9 cellular contexts compared by ENCODE assay signal in the genomic region with DNA sequence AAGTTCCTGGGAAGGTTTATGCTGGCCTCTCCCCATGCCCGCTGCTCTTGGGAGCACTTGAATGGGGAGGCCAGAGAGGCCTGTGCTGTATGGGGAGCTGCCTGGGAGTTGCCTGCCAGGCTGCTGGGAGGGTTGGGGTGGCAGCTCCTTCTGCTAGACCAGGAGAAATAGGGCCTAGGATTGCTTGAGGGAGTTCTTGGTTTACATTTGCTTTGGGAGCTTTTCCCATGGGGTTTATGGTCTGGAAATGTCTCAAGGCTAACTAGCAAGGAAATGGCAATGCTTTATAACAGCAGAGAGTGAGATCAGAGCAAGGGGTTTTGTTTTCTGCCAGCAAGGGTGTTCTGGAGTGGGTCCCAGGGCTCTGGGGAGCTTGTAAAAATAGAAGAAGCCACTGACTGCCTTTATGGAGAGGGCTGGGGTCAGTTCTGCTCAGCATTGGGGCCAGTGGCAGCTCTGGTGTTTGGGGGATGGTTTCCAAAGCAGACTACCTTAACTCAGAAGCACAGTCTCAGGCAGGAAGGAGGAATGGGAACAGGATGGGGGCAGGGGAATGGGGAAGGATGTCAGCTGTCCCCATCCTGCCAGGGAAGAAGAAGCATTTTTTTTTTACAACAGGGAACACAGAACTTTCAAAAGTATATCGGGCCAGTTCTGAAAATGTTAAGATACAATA. TPM values are rescaled to one million over a fixed set of nuclear protein-coding genes. Genes with fewer than 3 reads are reported as not detected.
DNase-seq lines count a peak whose midpoint lies in the region; ATAC-seq and TF ChIP-seq lines count a peak whose summit lies in the region.
"Had no signal": no experiment of that assay in that cellular context is flagged by ENCODE, and none has a peak within 500 bp of the region (broad histone marks: within the 10 kb centered on the region; RNA-seq: fewer than 3 reads in every experiment).

No MANE protein-coding gene starts in this region.

- no peak for TF ChIP-seq EP300 in gastroesophageal sphincter (IDR thresholded peaks at IDR 0.05)

- TF ChIP-seq POLR2A in breast epithelium (IDR thresholded peaks at IDR 0.05) = no peak
- TF ChIP-seq POLR2A in gastroesophageal sphincter (IDR thresholded peaks at IDR 0.05) = no peak

- POLR2A ChIA-PET in MCF 10A (lab: Yijun Ruan, JAX) = interaction anchor here (0.7 to 0.9 kb wide), 2 partner anchors 15 to 16 kb away, joined by 3 to 4 read pairs; no protein-coding TSS in a partner anchor

- no peaks in the 10 kb centered on the region for H3K36me3 Mint-ChIP-seq in MCF 10A (ENCODE audit: insufficient read depth, unreplicated experiment)

- H3K27ac ChIP-seq in breast epithelium (peak overlapping the region; percentile 37 to 82), gastroesophageal sphincter (peak overlapping the region; percentile 82 to 90 (median 88)), osteoblast (ENCODE audit: low read depth, low read length) (peak overlapping the region; percentile 21), aorta (ENCODE audit: low read depth in 1 of 2, low read length in 2 of 2) (peak overlapping the region; percentile 59 to 80), Karpas-422 (ENCODE audit: low read length) (no peak overlapping the region)

- TF ChIP-seq CTCF in breast epithelium (IDR thresholded peaks at IDR 0.05) (no peak), MCF 10A (IDR thresholded peaks at IDR 0.05; ENCODE audit: unreplicated experiment) (no peak), gastroesophageal sphincter (IDR thresholded peaks at IDR 0.05) (no peak), osteoblast (IDR thresholded peaks at IDR 0.05; ENCODE audit: extremely low read depth, low read depth, low read length) (no peak)

- no TSS peak for BruUV-seq in MCF 10A (replicated peaks; lab: Mats Ljungman, UMichigan)

- H3K4me2 ChIP-seq in osteoblast (ENCODE audit: insufficient read depth, low read length) = peak overlapping the region; percentile 1
- H3K4me2 ChIP-seq in Karpas-422 (ENCODE audit: low read depth, low read length, poor library complexity, severe bottlenecking) = no peak overlapping the region

- CTCF ChIA-PET in MCF 10A (lab: Yijun Ruan, JAX) = interaction anchor here (0.6 kb wide), 1 partner anchor 28 kb away, joined by 3 read pairs; no protein-coding TSS in a partner anchor

- H3K36me3 ChIP-seq in breast epithelium (no peaks in the 10 kb centered on the region), gastroesophageal sphincter (peaks cover 0 to 4% of the 10 kb centered on the region in 2 donors), osteoblast (ENCODE audit: insufficient read depth, low read length) (no peaks in the 10 kb centered on the region), aorta (ENCODE audit: control insufficient read depth in 1 of 2, insufficient read depth in 2 of 2, low read length in 1 of 2) (no peaks in the 10 kb centered on the region), Karpas-422 (ENCODE audit: insufficient read depth, low read length) (no peaks in the 10 kb centered on the region)

- no peak overlapping the region for H3K4me3 ChIP-seq in breast epithelium
- H3K4me3 ChIP-seq in gastroesophageal sphincter = no peak overlapping the region
- H3K4me3 ChIP-seq in osteoblast (ENCODE audit: insufficient read depth, low read length) = no peak overlapping the region
- H3K4me3 ChIP-seq in aorta (ENCODE audit: low read length in 2 of 2) = no peak overlapping the region
- no peak overlapping the region for H3K4me3 ChIP-seq in Karpas-422 (ENCODE audit: low read length)

- DNase-seq in breast epithelium (ENCODE audit: low spot score in 2 of 2) (no peak), MCF 10A (ENCODE audit: unreplicated experiment) (no peak), osteoblast (ENCODE audit: insufficient read length, low spot score, missing footprints) (peak; percentile 92), aorta (peak in 1 of 2 donors; percentile 59), NCI-H1436 treated with DMSO at 0.1 percent for 48 hours (lab: John Stamatoyannopoulos, UW) (no peak), Karpas-422 (no peak)
- no peak for DNase-seq in activated naive CD4-positive, alpha-beta T cell treated with Interleukin-2 at 50 U/mL for 16 hours
- DNase-seq: T-helper 9 cell had no signal

- H3K9ac ChIP-seq in Karpas-422 (ENCODE audit: low read length) = no peak overlapping the region

- no peak overlapping the region for H3K27ac Mint-ChIP-seq in MCF 10A (ENCODE audit: low read depth, unreplicated experiment)

- peaks cover 8% of the 10 kb centered on the region for H3K4me1 Mint-ChIP-seq in MCF 10A (ENCODE audit: insufficient read depth, unreplicated experiment)

- H3K9me3 ChIP-seq in breast epithelium (no peaks in the 10 kb centered on the region), gastroesophageal sphincter (no peaks in the 10 kb centered on the region), osteoblast (ENCODE audit: low read depth, low read length) (no peaks in the 10 kb centered on the region), aorta (ENCODE audit: control insufficient read depth, low read length) (no peaks in the 10 kb centered on the region), Karpas-422 (ENCODE audit: low read length) (no peaks in the 10 kb centered on the region)

- H2AFZ ChIP-seq in osteoblast (ENCODE audit: low read length) (peak overlapping the region; percentile 17), Karpas-422 (ENCODE audit: low read length) (no peak overlapping the region)

- no peaks in the 10 kb centered on the region for H3K9me3 Mint-ChIP-seq in MCF 10A (ENCODE audit: unreplicated experiment)

- H4K20me1 ChIP-seq in osteoblast (ENCODE audit: insufficient read depth, low read length) = no peaks in the 10 kb centered on the region
- H4K20me1 ChIP-seq in Karpas-422 (ENCODE audit: insufficient read depth, low read depth, low read length) = no peaks in the 10 kb centered on the region

- no peaks in the 10 kb centered on the region for H3K9me2 ChIP-seq in Karpas-422 (replicated peaks; ENCODE audit: insufficient read depth, low read length)

- H3K79me2 ChIP-seq in osteoblast (ENCODE audit: insufficient read depth, low read length) (no peaks in the 10 kb centered on the region), Karpas-422 (ENCODE audit: low read length) (no peaks in the 10 kb centered on the region)

- WGBS in gastroesophageal sphincter (ENCODE audit: low coverage in 1 of 2), 2 donors = 5 to 10% methylated on average over 2 of the region's 2 CpGs
- 5 to 19% methylated on average over 2 of the region's 2 CpGs for WGBS in aorta, 2 donors

- H3K27me3 Mint-ChIP-seq in MCF 10A (ENCODE audit: insufficient read depth, unreplicated experiment) = no peaks in the 10 kb centered on the region

- intact Hi-C loops in breast epithelium (cut with DNase I; ENCODE audit: low total_unique reads) = no loop called here
- intact Hi-C loops in MCF 10A (cut with micrococcal nuclease) = no loop called here
- intact Hi-C loops in aorta (cut with DNase I) = no loop called here

- no peak overlapping the region for H3K4me3 Mint-ChIP-seq in MCF 10A (ENCODE audit: unreplicated experiment)

- no peaks in the 10 kb centered on the region for H3K4me1 ChIP-seq in breast epithelium
- H3K4me1 ChIP-seq in gastroesophageal sphincter = peaks cover 35 to 99% (median 57%) of the 10 kb centered on the region in 3 donors
- H3K4me1 ChIP-seq in osteoblast (ENCODE audit: insufficient read depth, low read length) = peaks cover 30% of the 10 kb centered on the region
- H3K4me1 ChIP-seq in aorta (ENCODE audit: control insufficient read depth in 1 of 2, insufficient read depth in 2 of 2, low read length in 2 of 2) = no peaks in the 10 kb centered on the region
- peaks cover 12% of the 10 kb centered on the region for H3K4me1 ChIP-seq in Karpas-422 (ENCODE audit: low read length)

- H3K27me3 ChIP-seq in breast epithelium (no peaks in the 10 kb centered on the region), gastroesophageal sphincter (no peaks in the 10 kb centered on the region), osteoblast (ENCODE audit: insufficient read depth, low read length) (no peaks in the 10 kb centered on the region), aorta (ENCODE audit: control insufficient read depth in 1 of 2, insufficient read depth in 2 of 2, low read length in 1 of 2) (no peaks in the 10 kb centered on the region), Karpas-422 (ENCODE audit: low read length) (no peaks in the 10 kb centered on the region)

- ATAC-seq in gastroesophageal sphincter (peak; percentile 10), aorta (ENCODE audit: low FRiP score) (peak; percentile 47)

RNA-seq across cellular contexts. Expression of gene TSPAN15, which starts 28.6 kb away (rescaled TPM):
- total RNA-seq in breast epithelium = 10 to 100 TPM; 53.3 to 89.5 (median 65.0) TPM
- total RNA-seq in MCF 10A (2022) = 0.52 and 0.54 TPM in 2 replicates
- total RNA-seq in gastroesophageal sphincter = 10 to 100 TPM; 51.9 to 66.7 (median 58.1) TPM
- 0.59 and 0.72 TPM in 2 replicates for total RNA-seq in osteoblast
- total RNA-seq in aorta = 10 to 100 TPM; 12.8 to 16.8 TPM
- polyA plus RNA-seq in aorta = 10 to 100 TPM in 1 of 2 donors, 1 to 10 TPM in 1; 1.8 to 10.3 TPM
- total RNA-seq in Karpas-422 (2014; rRNA removed; shearing (Covaris generic); ENCODE audit: low replicate concordance) = 0.97 and 1.6 TPM in 2 replicates
